1 cellular context compared by ENCODE assay signal in genomic region chr16:11296706-11297491, GRCh38.
TF ChIP-seq lines count a peak whose summit lies in the region.

No MANE protein-coding gene starts in this region.

TF ChIP-seq in HepG2, 621 proteins besides CTCF, POLR2A, EP300 and RAD21 (continued from another document and continues in another):
- peak; percentile 57; the same call in 1 of the 2 replicates for TF ChIP-seq ZNF704 (CRISPR knock-in tag; IDR thresholded peaks at IDR 0.05; ENCODE audit: borderline replicate concordance)
- TF ChIP-seq POLR2G (IDR thresholded peaks at IDR 0.05; ENCODE audit: low read depth, low read length): peak; percentile 86
- TF ChIP-seq, protein P1, sequence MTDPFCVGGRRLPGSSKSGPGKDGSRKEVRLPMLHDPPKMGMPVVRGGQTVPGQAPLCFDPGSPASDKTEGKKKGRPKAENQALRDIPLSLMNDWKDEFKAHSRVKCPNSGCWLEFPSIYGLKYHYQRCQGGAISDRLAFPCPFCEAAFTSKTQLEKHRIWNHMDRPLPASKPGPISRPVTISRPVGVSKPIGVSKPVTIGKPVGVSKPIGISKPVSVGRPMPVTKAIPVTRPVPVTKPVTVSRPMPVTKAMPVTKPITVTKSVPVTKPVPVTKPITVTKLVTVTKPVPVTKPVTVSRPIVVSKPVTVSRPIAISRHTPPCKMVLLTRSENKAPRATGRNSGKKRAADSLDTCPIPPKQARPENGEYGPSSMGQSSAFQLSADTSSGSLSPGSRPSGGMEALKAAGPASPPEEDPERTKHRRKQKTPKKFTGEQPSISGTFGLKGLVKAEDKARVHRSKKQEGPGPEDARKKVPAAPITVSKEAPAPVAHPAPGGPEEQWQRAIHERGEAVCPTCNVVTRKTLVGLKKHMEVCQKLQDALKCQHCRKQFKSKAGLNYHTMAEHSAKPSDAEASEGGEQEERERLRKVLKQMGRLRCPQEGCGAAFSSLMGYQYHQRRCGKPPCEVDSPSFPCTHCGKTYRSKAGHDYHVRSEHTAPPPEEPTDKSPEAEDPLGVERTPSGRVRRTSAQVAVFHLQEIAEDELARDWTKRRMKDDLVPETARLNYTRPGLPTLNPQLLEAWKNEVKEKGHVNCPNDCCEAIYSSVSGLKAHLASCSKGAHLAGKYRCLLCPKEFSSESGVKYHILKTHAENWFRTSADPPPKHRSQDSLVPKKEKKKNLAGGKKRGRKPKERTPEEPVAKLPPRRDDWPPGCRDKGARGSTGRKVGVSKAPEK (CRISPR knock-in tag; IDR thresholded peaks at IDR 0.05; ENCODE audit: borderline replicate concordance): peak; percentile 58; the same call in 1 of the 2 replicates
- TF ChIP-seq, protein P2, sequence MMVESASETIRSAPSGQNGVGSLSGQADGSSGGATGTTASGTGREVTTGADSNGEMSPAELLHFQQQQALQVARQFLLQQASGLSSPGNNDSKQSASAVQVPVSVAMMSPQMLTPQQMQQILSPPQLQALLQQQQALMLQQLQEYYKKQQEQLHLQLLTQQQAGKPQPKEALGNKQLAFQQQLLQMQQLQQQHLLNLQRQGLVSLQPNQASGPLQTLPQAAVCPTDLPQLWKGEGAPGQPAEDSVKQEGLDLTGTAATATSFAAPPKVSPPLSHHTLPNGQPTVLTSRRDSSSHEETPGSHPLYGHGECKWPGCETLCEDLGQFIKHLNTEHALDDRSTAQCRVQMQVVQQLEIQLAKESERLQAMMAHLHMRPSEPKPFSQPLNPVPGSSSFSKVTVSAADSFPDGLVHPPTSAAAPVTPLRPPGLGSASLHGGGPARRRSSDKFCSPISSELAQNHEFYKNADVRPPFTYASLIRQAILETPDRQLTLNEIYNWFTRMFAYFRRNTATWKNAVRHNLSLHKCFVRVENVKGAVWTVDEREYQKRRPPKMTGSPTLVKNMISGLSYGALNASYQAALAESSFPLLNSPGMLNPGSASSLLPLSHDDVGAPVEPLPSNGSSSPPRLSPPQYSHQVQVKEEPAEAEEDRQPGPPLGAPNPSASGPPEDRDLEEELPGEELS (CRISPR knock-in tag; IDR thresholded peaks at IDR 0.05): peak; percentile 84; the same call in 1 of the 2 replicates
- no peak; the same call in 1 of the 2 replicates for TF ChIP-seq ISX (CRISPR knock-in tag; conservative IDR thresholded peaks at IDR 0.05)
- TF ChIP-seq ARID4A (CRISPR knock-in tag; IDR thresholded peaks at IDR 0.05; ENCODE audit: borderline replicate concordance): peak; percentile 33; the same call in 1 of the 2 replicates
- TF ChIP-seq, protein P3, sequence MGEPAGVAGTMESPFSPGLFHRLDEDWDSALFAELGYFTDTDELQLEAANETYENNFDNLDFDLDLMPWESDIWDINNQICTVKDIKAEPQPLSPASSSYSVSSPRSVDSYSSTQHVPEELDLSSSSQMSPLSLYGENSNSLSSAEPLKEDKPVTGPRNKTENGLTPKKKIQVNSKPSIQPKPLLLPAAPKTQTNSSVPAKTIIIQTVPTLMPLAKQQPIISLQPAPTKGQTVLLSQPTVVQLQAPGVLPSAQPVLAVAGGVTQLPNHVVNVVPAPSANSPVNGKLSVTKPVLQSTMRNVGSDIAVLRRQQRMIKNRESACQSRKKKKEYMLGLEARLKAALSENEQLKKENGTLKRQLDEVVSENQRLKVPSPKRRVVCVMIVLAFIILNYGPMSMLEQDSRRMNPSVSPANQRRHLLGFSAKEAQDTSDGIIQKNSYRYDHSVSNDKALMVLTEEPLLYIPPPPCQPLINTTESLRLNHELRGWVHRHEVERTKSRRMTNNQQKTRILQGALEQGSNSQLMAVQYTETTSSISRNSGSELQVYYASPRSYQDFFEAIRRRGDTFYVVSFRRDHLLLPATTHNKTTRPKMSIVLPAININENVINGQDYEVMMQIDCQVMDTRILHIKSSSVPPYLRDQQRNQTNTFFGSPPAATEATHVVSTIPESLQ (CRISPR knock-in tag; conservative IDR thresholded peaks at IDR 0.05): peak; percentile 13; the same call in 1 of the 2 replicates
- peak; percentile 63; the same call in 1 of the 2 replicates for TF ChIP-seq ZNF12 (CRISPR knock-in tag; IDR thresholded peaks at IDR 0.05)
- TF ChIP-seq THAP9 (CRISPR knock-in tag; IDR thresholded peaks at IDR 0.05; ENCODE audit: borderline replicate concordance): no peak
- TF ChIP-seq GLMP (CRISPR knock-in tag; IDR thresholded peaks at IDR 0.05; ENCODE audit: borderline replicate concordance): no peak
- TF ChIP-seq IRF2 (CRISPR knock-in tag; IDR thresholded peaks at IDR 0.05): peak; percentile 74
- TF ChIP-seq, protein P4, sequence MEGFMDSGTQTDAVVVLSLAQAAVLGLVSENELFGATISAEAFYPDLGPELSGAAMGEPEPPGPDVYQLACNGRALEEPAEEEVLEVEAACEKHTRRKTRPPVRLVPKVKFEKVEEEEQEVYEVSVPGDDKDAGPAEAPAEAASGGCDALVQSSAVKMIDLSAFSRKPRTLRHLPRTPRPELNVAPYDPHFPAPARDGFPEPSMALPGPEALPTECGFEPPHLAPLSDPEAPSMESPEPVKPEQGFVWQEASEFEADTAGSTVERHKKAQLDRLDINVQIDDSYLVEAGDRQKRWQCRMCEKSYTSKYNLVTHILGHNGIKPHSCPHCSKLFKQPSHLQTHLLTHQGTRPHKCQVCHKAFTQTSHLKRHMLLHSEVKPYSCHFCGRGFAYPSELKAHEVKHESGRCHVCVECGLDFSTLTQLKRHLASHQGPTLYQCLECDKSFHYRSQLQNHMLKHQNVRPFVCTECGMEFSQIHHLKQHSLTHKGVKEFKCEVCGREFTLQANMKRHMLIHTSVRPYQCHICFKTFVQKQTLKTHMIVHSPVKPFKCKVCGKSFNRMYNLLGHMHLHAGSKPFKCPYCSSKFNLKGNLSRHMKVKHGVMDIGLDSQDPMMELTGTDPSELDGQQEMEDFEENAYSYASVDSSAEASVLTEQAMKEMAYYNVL (CRISPR knock-in tag; IDR thresholded peaks at IDR 0.05; ENCODE audit: borderline replicate concordance): no peak; the same call in none of the 2 replicates
- TF ChIP-seq PRMT3 (CRISPR knock-in tag; IDR thresholded peaks at IDR 0.05; ENCODE audit: borderline replicate concordance, low read depth): 0 out of 2 replicates have a peak, but pooled peaks have one; percentile 60
- TF ChIP-seq KAT7 (CRISPR knock-in tag; IDR thresholded peaks at IDR 0.05; ENCODE audit: borderline replicate concordance): peak; percentile 61; the same call in 1 of the 2 replicates
- TF ChIP-seq ZBTB4 (CRISPR knock-in tag; IDR thresholded peaks at IDR 0.05; ENCODE audit: borderline replicate concordance): peak; percentile 35; the same call in 1 of the 2 replicates
- no peak for TF ChIP-seq NFKB2 (CRISPR knock-in tag; IDR thresholded peaks at IDR 0.05; ENCODE audit: borderline replicate concordance)
- TF ChIP-seq NFIC (IDR thresholded peaks at IDR 0.05; ENCODE audit: low read length): peak; percentile 57; the same call in 1 of the 2 replicates
- TF ChIP-seq SIX4 (CRISPR knock-in tag; IDR thresholded peaks at IDR 0.05): peak; percentile 8; the same call in 1 of the 2 replicates
- peak; percentile 77 for TF ChIP-seq IKZF5 (CRISPR knock-in tag; IDR thresholded peaks at IDR 0.05)
- TF ChIP-seq, protein P5, sequence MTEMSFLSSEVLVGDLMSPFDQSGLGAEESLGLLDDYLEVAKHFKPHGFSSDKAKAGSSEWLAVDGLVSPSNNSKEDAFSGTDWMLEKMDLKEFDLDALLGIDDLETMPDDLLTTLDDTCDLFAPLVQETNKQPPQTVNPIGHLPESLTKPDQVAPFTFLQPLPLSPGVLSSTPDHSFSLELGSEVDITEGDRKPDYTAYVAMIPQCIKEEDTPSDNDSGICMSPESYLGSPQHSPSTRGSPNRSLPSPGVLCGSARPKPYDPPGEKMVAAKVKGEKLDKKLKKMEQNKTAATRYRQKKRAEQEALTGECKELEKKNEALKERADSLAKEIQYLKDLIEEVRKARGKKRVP (CRISPR knock-in tag; IDR thresholded peaks at IDR 0.05): no peak
- 0 out of 2 replicates have a peak, but pooled peaks have one; percentile 19 for TF ChIP-seq KDM1A (CRISPR knock-in tag; IDR thresholded peaks at IDR 0.05)
